Comparison of ENCODE assay signal across 31 cellular contexts in genomic region chr1:238465449-238465848, GRCh38.
DNase-seq lines count a peak whose midpoint lies in the region; ATAC-seq, FAIRE-seq and TF ChIP-seq lines count a peak whose summit lies in the region.
"Had no signal": no experiment of that assay in that cellular context is flagged by ENCODE, and none has a peak within 500 bp of the region (broad histone marks: within the 10 kb centered on the region; RNA-seq: fewer than 3 reads in every experiment).

No MANE protein-coding gene starts in this region.

- H3K36me3 Mint-ChIP-seq in astrocyte (ENCODE audit: low read depth, unreplicated experiment) = no peaks in the 10 kb centered on the region
- H3K36me3 Mint-ChIP-seq: stimulated activated naive B cell treated with anti-CD40 and anti-IgM and Interleukin-4, amounts not matched to agents 10 μg/mL and 1 μg/mL and 100 μg/mL, for 72 hours had no signal

- no peak overlapping the region for H4K5ac ChIP-seq in IMR-90 (ENCODE audit: low read depth, low read length)

- intact Hi-C loops in IMR-90 (cut with micrococcal nuclease) = no loop called here

- no TSS peak for BruUV-seq in IMR-90 (replicated peaks; lab: Mats Ljungman, UMichigan)

- no peak overlapping the region for H3K9ac ChIP-seq in IMR-90 (ENCODE audit: low read depth, low read length)
- no peak overlapping the region for H3K9ac ChIP-seq in astrocyte (ENCODE audit: low read length)
- no peak overlapping the region for H3K9ac ChIP-seq in smooth muscle cell (ENCODE audit: low read depth)
- H3K9ac ChIP-seq: BLaER1 treated with 17β-estradiol and CSF1 and Interleukin-3, amounts not matched to agents 10 nM and 100 nM; neural progenitor cell; parathyroid adenoma had no signal

- H3K23ac ChIP-seq in IMR-90 (ENCODE audit: low read depth, low read length) = no peak overlapping the region

- FAIRE-seq in astrocyte (lab: Jason Lieb, UNC) = no peak
- FAIRE-seq: bronchial epithelial cell, G401.6 had no signal

- no peak overlapping the region for H2BK5ac ChIP-seq in IMR-90 (ENCODE audit: low read depth, low read length, poor library complexity, severe bottlenecking)

- H3K27me3 ChIP-seq in IMR-90 (ENCODE audit: control insufficient read depth, insufficient read depth, low read length) (no peaks in the 10 kb centered on the region), astrocyte (ENCODE audit: insufficient read depth, low read length) (no peaks in the 10 kb centered on the region), smooth muscle cell (ENCODE audit: low read depth) (no peaks in the 10 kb centered on the region)
- H3K27me3 ChIP-seq: BLaER1 treated with 17β-estradiol and CSF1 and Interleukin-3, amounts not matched to agents 10 nM and 100 nM; neural progenitor cell; upper lobe of left lung had no signal

- no peak for TF ChIP-seq CTCF in IMR-90 (conservative IDR thresholded peaks at IDR 0.05; ENCODE audit: low read depth, low read length)
- TF ChIP-seq CTCF in astrocyte (IDR thresholded peaks at IDR 0.05; ENCODE audit: insufficient read depth, low read depth, low read length) = no peak
- no peak for TF ChIP-seq CTCF in fibroblast of villous mesenchyme (IDR thresholded peaks at IDR 0.05; ENCODE audit: insufficient read depth, low read depth, low read length)
- no peak for TF ChIP-seq CTCF in smooth muscle cell (IDR thresholded peaks at IDR 0.05; ENCODE audit: borderline replicate concordance, insufficient read depth, poor library complexity, severe bottlenecking)

- H3K9me1 ChIP-seq in IMR-90 (ENCODE audit: insufficient read depth, low read length) = no peaks in the 10 kb centered on the region

- DNase-seq in IMR-90 (peak; percentile 6), astrocyte (ENCODE audit: low read depth) (peak; percentile 50), fibroblast of villous mesenchyme (ENCODE audit: low read depth) (peak; percentile 58), smooth muscle cell (lab: John Stamatoyannopoulos, UW; ENCODE audit: unreplicated experiment) (no peak), LoVo (ENCODE audit: low spot score) (no peak), NCI-H446 treated with DMSO at 0.1 percent for 48 hours (lab: John Stamatoyannopoulos, UW) (no peak), cerebellar nuclear complex (lab: John Stamatoyannopoulos, UW) (no peak)
- DNase-seq: activated CD4-positive, alpha-beta T cell treated with anti-CD3 and anti-CD28 coated beads for 4 hours; activated naive CD4-positive, alpha-beta T cell treated with anti-CD3 and anti-CD28 coated beads, Interleukin-2, amount 50 U/mL, for 16 hours; amygdala; GOT3; hippocampal formation; left colon; mammary epithelial cell; NCI-H1417; NCI-H2029; NCI-H526; PC-3; stimulated activated naive B cell treated with anti-CD40 and anti-IgM and Interleukin-4, amounts not matched to agents 10 μg/mL and 1 μg/mL and 100 μg/mL, for 72 hours; SW 1271; T1000; upper lobe of left lung had no signal

- no peak overlapping the region for H4K8ac ChIP-seq in IMR-90 (ENCODE audit: low read depth in 2 of 2, low read length in 2 of 2)

- H3K4ac ChIP-seq in IMR-90 (ENCODE audit: low read depth, low read length) = no peak overlapping the region

- H3K4me3 Mint-ChIP-seq in astrocyte (ENCODE audit: unreplicated experiment) = no peak overlapping the region
- H3K4me3 Mint-ChIP-seq: activated T-helper 17 cell treated with anti-CD3 and anti-CD28 coated beads, Interleukin-2, amount 50 U/mL, for 72 hours; neural progenitor cell; stimulated activated naive B cell treated with anti-CD40 and anti-IgM and Interleukin-4, amounts not matched to agents 10 μg/mL and 1 μg/mL and 100 μg/mL, for 72 hours had no signal

- ATAC-seq in IMR-90 (ENCODE audit: low read depth) = peak; percentile 31; the same call in 1 of the 2 replicates
- ATAC-seq: activated T-helper 17 cell treated with anti-CD3 and anti-CD28 coated beads, Interleukin-2, amount 50 U/mL, for 72 hours; left colon; PC-3; stimulated activated naive B cell treated with anti-CD40 and anti-IgM and Interleukin-4, amounts not matched to agents 10 μg/mL and 1 μg/mL and 100 μg/mL, for 72 hours had no signal

- H2AK5ac ChIP-seq in IMR-90 (ENCODE audit: low read depth, low read length) = no peak overlapping the region

- WGBS in IMR-90 (ENCODE audit: extremely low coverage in 2 of 2, insufficient read length in 1 of 2), 2 experiments = no CpG with 5 or more reads among the region's 3 CpGs
- 18% methylated on average over 3 of the region's 3 CpGs for WGBS in smooth muscle cell (ENCODE audit: low lambda C conversion rate)

- H2AK9ac ChIP-seq in IMR-90 (replicated peaks; ENCODE audit: low read depth, low read length, poor library complexity) = no peak overlapping the region

- POLR2A ChIA-PET in IMR-90 (lab: Charles Lee; ENCODE audit: unreplicated experiment) = no interaction called here

- no peaks in the 10 kb centered on the region for H3K27me3 Mint-ChIP-seq in astrocyte (ENCODE audit: low read depth, unreplicated experiment)
- H3K27me3 Mint-ChIP-seq: activated T-helper 17 cell treated with anti-CD3 and anti-CD28 coated beads, Interleukin-2, amount 50 U/mL, for 72 hours; stimulated activated naive B cell treated with anti-CD40 and anti-IgM and Interleukin-4, amounts not matched to agents 10 μg/mL and 1 μg/mL and 100 μg/mL, for 72 hours had no signal

- no peak for TF ChIP-seq POLR2A in IMR-90 (IDR thresholded peaks at IDR 0.05; ENCODE audit: low read depth, low read length)

- H4K20me1 ChIP-seq in IMR-90 (ENCODE audit: insufficient read depth, low read length) (no peaks in the 10 kb centered on the region), astrocyte (ENCODE audit: insufficient read depth, low read length) (no peaks in the 10 kb centered on the region), smooth muscle cell (ENCODE audit: low read depth) (no peaks in the 10 kb centered on the region)
- H4K20me1 ChIP-seq: BLaER1 treated with 17β-estradiol and CSF1 and Interleukin-3, amounts not matched to agents 10 nM and 100 nM had no signal

- H3F3A ChIP-seq in smooth muscle cell (ENCODE audit: low read depth) = no peaks in the 10 kb centered on the region

- H3K18ac ChIP-seq in IMR-90 (ENCODE audit: low read depth, low read length) = peak overlapping the region; percentile 36; the same call in 1 of the 2 replicates

- no peak overlapping the region for H3K4me2 ChIP-seq in IMR-90 (ENCODE audit: low read depth, low read length)
- H3K4me2 ChIP-seq in astrocyte (ENCODE audit: low read length) = peak overlapping the region; percentile 39
- H3K4me2 ChIP-seq in smooth muscle cell = peak overlapping the region; percentile 54
- H3K4me2 ChIP-seq: BLaER1 treated with 17β-estradiol and CSF1 and Interleukin-3, amounts not matched to agents 10 nM and 100 nM; neural progenitor cell had no signal

- TF ChIP-seq RAD21 in IMR-90 (IDR thresholded peaks at IDR 0.05; ENCODE audit: low read length) = no peak

- no peak overlapping the region; the same call in 1 of the 2 replicates for H3K14ac ChIP-seq in IMR-90 (replicated peaks; ENCODE audit: low read depth, low read length)

- H3K4me3 ChIP-seq in IMR-90 (ENCODE audit: insufficient read depth, low read depth, low read length) (no peak overlapping the region), astrocyte (ENCODE audit: insufficient read depth, low read depth, low read length) (no peak overlapping the region), fibroblast of villous mesenchyme (ENCODE audit: low read depth, low read length) (no peak overlapping the region), smooth muscle cell (no peak overlapping the region)
- H3K4me3 ChIP-seq: BLaER1 treated with 17β-estradiol and CSF1 and Interleukin-3, amounts not matched to agents 10 nM and 100 nM; coronary artery; neural progenitor cell; skin epidermis; upper lobe of left lung had no signal

- no peak overlapping the region for H4K91ac ChIP-seq in IMR-90 (ENCODE audit: insufficient read depth, low read depth, low read length)

- no peak overlapping the region for H3K27ac Mint-ChIP-seq in astrocyte (ENCODE audit: unreplicated experiment)
- H3K27ac Mint-ChIP-seq: activated T-helper 17 cell treated with anti-CD3 and anti-CD28 coated beads, Interleukin-2, amount 50 U/mL, for 72 hours; neural progenitor cell; stimulated activated naive B cell treated with anti-CD40 and anti-IgM and Interleukin-4, amounts not matched to agents 10 μg/mL and 1 μg/mL and 100 μg/mL, for 72 hours had no signal

- CTCF ChIA-PET in IMR-90 (lab: Yijun Ruan, JAX) = no interaction called here

- H2AFZ ChIP-seq in IMR-90 (replicated peaks; ENCODE audit: low read length, poor library complexity) (no peak overlapping the region), astrocyte (ENCODE audit: low read depth, low read length) (no peak overlapping the region), smooth muscle cell (ENCODE audit: low read depth) (peak overlapping the region; percentile 17)
- H2AFZ ChIP-seq: neural progenitor cell, parathyroid adenoma had no signal

- H3K79me2 ChIP-seq in astrocyte (ENCODE audit: insufficient read depth, low read length) = no peaks in the 10 kb centered on the region
- no peaks in the 10 kb centered on the region for H3K79me2 ChIP-seq in smooth muscle cell (ENCODE audit: low read depth)
- H3K79me2 ChIP-seq: parathyroid adenoma had no signal

- no peak overlapping the region for H3K56ac ChIP-seq in IMR-90 (ENCODE audit: extremely low read depth, insufficient read depth, low read length)

- H3K9me3 ChIP-seq in IMR-90 (ENCODE audit: control insufficient read depth, insufficient read depth, low read length) (no peaks in the 10 kb centered on the region), astrocyte (ENCODE audit: insufficient read depth, low read depth, low read length) (no peaks in the 10 kb centered on the region), smooth muscle cell (replicated peaks; ENCODE audit: low read depth) (no peaks in the 10 kb centered on the region)
- H3K9me3 ChIP-seq: BLaER1 treated with 17β-estradiol and CSF1 and Interleukin-3, amounts not matched to agents 10 nM and 100 nM; upper lobe of left lung had no signal

- no peaks in the 10 kb centered on the region for H3K79me1 ChIP-seq in IMR-90 (ENCODE audit: low read depth in 1 of 2, low read length in 2 of 2)

- H2BK15ac ChIP-seq in IMR-90 (ENCODE audit: low read depth, low read length) = 0 out of 3 replicates have a peak overlapping the region, but pooled peaks have one; percentile 51

- 0 out of 2 replicates have a peak overlapping the region, but pooled peaks have one; percentile 22 for H2BK20ac ChIP-seq in IMR-90 (ENCODE audit: low read depth, low read length)

- dilution Hi-C loops in IMR-90 (cut with HindIII; ENCODE audit: low sequenced_read_pairs, unreplicated experiment) = no loop called here

- no peak overlapping the region for H2BK120ac ChIP-seq in IMR-90 (ENCODE audit: low read depth, low read length)

- H3K36me3 ChIP-seq in IMR-90 (ENCODE audit: control insufficient read depth, insufficient read depth, low read length) = no peaks in the 10 kb centered on the region
- H3K36me3 ChIP-seq in astrocyte (ENCODE audit: insufficient read depth, low read length) = no peaks in the 10 kb centered on the region
- no peaks in the 10 kb centered on the region for H3K36me3 ChIP-seq in smooth muscle cell (ENCODE audit: low read depth)
- H3K36me3 ChIP-seq: BLaER1 treated with 17β-estradiol and CSF1 and Interleukin-3, amounts not matched to agents 10 nM and 100 nM; neural progenitor cell; upper lobe of left lung had no signal

- in situ Hi-C loops in IMR-90 (cut with MboI; ENCODE audit: low sequenced_read_pairs) = no loop called here

- H3K27ac ChIP-seq in IMR-90 (ENCODE audit: insufficient read depth, low read length) (no peak overlapping the region), astrocyte (ENCODE audit: low read depth, low read length) (no peak overlapping the region), smooth muscle cell (ENCODE audit: low read depth) (peak overlapping the region; percentile 15)
- H3K27ac ChIP-seq: BLaER1 treated with 17β-estradiol and CSF1 and Interleukin-3, amounts not matched to agents 10 nM and 100 nM; coronary artery; neural progenitor cell; parathyroid adenoma; skin epidermis; upper lobe of left lung; VCaP had no signal

- H3K4me1 ChIP-seq in IMR-90 (ENCODE audit: control insufficient read depth, insufficient read depth, low read length) (no peaks in the 10 kb centered on the region), astrocyte (ENCODE audit: insufficient read depth, low read length) (peaks cover 7% of the 10 kb centered on the region), smooth muscle cell (ENCODE audit: low read depth) (peaks cover 8% of the 10 kb centered on the region)
- H3K4me1 ChIP-seq: parathyroid adenoma, upper lobe of left lung had no signal

- H3K9me3 Mint-ChIP-seq in astrocyte (ENCODE audit: unreplicated experiment) = no peaks in the 10 kb centered on the region

- peaks cover 13% of the 10 kb centered on the region for H3K4me1 Mint-ChIP-seq in astrocyte (ENCODE audit: low read depth, unreplicated experiment)
- H3K4me1 Mint-ChIP-seq: activated T-helper 17 cell treated with anti-CD3 and anti-CD28 coated beads, Interleukin-2, amount 50 U/mL, for 72 hours; stimulated activated naive B cell treated with anti-CD40 and anti-IgM and Interleukin-4, amounts not matched to agents 10 μg/mL and 1 μg/mL and 100 μg/mL, for 72 hours had no signal

Comparison
In these comparisons a context has a peak if more than half of its experiments do, and no peak if none do; other contexts are left out.
1. DNase-seq: peak in IMR-90 (single experiment), astrocyte (single experiment) and fibroblast of villous mesenchyme (single experiment); none in smooth muscle cell (single experiment), LoVo (single experiment), NCI-H446 treated with DMSO at 0.1 percent for 48 hours (single experiment) and cerebellar nuclear complex (0 of 2).